In the genomic region with DNA sequence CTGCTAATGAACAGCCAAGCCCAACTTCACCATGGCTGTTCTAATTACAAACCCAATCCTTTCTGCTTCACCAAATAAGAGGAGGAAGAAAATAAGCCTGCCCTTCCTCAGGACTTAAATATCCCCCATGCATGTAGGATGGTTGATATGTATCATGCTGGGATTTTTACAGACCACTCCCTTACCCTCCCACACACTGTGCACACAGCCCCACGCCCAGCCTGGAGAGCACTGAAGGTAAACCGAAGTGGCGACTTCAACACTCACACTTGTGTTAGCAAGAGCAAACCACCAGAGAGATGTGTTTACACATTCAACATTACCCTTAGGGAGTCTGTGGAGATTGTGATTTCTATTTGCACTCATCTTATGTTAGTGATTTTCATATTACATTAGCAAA, we compare ENCODE assay signal across 1 cellular context.
TF ChIP-seq lines count a peak whose summit lies in the region.

No MANE protein-coding gene starts in this region.

TF ChIP-seq in HepG2, 621 proteins besides CTCF, POLR2A, EP300 and RAD21 (continued from another document):
- TF ChIP-seq, protein P1, sequence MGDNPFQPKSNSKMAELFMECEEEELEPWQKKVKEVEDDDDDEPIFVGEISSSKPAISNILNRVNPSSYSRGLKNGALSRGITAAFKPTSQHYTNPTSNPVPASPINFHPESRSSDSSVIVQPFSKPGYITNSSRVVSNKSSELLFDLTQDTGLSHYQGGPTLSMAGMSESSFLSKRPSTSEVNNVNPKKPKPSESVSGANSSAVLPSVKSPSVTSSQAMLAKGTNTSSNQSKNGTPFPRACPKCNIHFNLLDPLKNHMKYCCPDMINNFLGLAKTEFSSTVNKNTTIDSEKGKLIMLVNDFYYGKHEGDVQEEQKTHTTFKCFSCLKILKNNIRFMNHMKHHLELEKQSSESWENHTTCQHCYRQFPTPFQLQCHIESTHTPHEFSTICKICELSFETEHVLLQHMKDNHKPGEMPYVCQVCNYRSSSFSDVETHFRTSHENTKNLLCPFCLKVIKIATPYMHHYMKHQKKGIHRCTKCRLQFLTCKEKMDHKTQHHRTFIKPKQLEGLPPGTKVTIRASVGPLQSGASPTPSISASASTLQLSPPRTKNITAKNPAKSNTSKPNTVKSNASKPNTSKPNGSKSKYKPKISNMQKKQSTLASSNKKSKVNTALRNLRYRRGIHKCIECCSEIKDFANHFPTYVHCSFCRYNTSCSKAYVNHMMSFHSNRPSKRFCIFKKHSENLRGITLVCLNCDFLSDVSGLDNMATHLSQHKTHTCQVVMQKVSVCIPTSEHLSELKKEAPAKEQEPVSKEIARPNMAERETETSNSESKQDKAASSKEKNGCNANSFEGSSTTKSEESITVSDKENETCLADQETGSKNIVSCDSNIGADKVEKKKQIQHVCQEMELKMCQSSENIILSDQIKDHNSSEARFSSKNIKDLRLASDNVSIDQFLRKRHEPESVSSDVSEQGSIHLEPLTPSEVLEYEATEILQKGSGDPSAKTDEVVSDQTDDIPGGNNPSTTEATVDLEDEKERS (CRISPR knock-in tag; IDR thresholded peaks at IDR 0.05) = no peak
- TF ChIP-seq, protein P2, sequence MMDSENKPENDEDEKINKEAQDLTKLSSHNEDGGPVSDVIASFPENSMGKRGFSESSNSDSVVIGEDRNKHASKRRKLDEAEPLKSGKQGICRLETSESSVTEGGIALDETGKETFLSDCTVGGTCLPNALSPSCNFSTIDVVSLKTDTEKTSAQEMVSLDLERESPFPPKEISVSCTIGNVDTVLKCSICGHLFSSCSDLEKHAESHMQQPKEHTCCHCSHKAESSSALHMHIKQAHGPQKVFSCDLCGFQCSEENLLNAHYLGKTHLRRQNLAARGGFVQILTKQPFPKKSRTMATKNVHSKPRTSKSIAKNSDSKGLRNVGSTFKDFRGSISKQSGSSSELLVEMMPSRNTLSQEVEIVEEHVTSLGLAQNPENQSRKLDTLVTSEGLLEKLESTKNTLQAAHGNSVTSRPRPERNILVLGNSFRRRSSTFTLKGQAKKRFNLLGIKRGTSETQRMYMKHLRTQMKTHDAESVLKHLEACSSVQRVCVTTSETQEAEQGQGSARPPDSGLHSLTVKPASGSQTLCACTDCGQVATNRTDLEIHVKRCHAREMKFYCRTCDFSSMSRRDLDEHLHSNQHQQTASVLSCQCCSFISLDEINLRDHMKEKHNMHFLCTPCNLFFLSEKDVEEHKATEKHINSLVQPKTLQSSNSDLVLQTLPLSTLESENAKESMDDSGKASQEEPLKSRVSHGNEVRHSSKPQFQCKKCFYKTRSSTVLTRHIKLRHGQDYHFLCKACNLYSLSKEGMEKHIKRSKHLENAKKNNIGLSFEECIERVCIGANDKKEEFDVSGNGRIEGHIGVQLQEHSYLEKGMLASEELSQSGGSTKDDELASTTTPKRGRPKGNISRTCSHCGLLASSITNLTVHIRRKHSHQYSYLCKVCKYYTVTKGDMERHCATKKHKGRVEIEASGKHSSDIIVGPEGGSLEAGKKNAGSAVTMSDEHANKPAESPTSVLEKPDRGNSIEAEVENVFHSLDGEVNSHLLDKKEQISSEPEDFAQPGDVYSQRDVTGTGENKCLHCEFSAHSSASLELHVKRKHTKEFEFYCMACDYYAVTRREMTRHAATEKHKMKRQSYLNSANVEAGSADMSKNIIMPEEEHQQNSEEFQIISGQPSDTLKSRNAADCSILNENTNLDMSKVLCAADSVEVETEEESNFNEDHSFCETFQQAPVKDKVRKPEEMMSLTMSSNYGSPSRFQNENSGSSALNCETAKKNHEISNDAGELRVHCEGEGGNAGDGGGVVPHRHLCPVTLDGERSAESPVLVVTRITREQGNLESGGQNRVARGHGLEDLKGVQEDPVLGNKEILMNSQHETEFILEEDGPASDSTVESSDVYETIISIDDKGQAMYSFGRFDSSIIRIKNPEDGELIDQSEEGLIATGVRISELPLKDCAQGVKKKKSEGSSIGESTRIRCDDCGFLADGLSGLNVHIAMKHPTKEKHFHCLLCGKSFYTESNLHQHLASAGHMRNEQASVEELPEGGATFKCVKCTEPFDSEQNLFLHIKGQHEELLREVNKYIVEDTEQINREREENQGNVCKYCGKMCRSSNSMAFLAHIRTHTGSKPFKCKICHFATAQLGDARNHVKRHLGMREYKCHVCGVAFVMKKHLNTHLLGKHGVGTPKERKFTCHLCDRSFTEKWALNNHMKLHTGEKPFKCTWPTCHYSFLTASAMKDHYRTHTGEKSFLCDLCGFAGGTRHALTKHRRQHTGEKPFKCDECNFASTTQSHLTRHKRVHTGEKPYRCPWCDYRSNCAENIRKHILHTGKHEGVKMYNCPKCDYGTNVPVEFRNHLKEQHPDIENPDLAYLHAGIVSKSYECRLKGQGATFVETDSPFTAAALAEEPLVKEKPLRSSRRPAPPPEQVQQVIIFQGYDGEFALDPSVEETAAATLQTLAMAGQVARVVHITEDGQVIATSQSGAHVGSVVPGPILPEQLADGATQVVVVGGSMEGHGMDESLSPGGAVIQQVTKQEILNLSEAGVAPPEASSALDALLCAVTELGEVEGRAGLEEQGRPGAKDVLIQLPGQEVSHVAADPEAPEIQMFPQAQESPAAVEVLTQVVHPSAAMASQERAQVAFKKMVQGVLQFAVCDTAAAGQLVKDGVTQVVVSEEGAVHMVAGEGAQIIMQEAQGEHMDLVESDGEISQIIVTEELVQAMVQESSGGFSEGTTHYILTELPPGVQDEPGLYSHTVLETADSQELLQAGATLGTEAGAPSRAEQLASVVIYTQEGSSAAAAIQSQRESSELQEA (CRISPR knock-in tag; IDR thresholded peaks at IDR 0.05; ENCODE audit: not compliant biosample characterization) = no peak
- TF ChIP-seq ZSCAN21 (CRISPR knock-in tag; IDR thresholded peaks at IDR 0.05; ENCODE audit: borderline replicate concordance) = no peak
- no peak for TF ChIP-seq FOXK2 (IDR thresholded peaks at IDR 0.05)
- TF ChIP-seq ZMYM3 (CRISPR knock-in tag; IDR thresholded peaks at IDR 0.05) = no peak
